Comparison of ENCODE assay signal across 12 cellular contexts in the genomic region with DNA sequence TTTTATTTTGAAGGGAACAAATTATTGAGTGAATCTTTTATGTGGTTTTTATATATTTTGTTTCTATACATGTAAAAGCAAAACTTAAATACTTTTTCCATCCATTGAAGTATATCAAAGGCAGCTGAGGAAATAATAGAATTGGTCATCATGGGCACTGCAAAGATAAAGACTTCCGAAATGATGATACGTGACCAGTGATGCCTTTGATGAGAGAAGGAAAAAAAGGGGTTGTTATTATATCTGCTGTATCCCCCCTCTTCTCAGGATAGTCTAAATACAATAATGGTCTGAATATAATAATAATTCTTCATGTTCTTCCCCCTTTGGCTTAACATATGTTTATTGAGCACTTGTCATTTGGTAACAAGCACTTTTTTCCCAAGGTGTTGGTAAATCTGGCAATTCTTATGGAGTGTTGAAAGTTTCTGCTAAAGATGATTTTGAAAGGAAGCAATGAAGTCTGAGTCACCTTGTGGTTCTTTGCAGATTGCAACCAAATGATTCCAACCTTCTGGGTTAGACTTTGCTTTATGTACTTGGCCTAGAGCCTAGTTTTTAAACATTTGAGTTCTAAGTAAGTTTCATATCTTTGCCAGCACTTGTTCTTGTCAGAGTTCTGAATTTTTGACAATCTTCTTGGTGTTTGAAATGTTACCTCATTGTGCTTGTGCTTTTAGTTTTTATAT.
DNase-seq lines count a peak whose midpoint lies in the region; ATAC-seq, FAIRE-seq and TF ChIP-seq lines count a peak whose summit lies in the region.
"Had no signal": no experiment of that assay in that cellular context is flagged by ENCODE, and none has a peak within 500 bp of the region (broad histone marks: within the 10 kb centered on the region; RNA-seq: fewer than 3 reads in every experiment).

No MANE protein-coding gene starts in this region.

- no peaks in the 10 kb centered on the region for H3K9me3 Mint-ChIP-seq in stimulated activated naive CD8-positive, alpha-beta T cell treated with anti-CD3 and anti-CD28 coated beads, Interleukin-15, amount 100 ng/mL, for 72 hours
- H3K9me3 Mint-ChIP-seq: activated CD4-positive, alpha-beta memory T cell treated with anti-CD3 and anti-CD28 coated beads for 36 hours had no signal

- H3K4me3 Mint-ChIP-seq in stimulated activated naive CD8-positive, alpha-beta T cell treated with anti-CD3 and anti-CD28 coated beads, Interleukin-15, amount 100 ng/mL, for 72 hours, result peak overlapping the region in 1 of 2 donors; percentile 20
- H3K4me3 Mint-ChIP-seq: activated CD4-positive, alpha-beta memory T cell treated with anti-CD3 and anti-CD28 coated beads for 36 hours had no signal

- DNase-seq in stimulated activated naive CD8-positive, alpha-beta T cell treated with anti-CD3 and anti-CD28 coated beads, Interleukin-15, Interleukin-2, amounts not matched to agents 100 U/mL and 50 U/mL, for 24 hours, result no peak
- no peak for DNase-seq in stimulated activated naive CD8-positive, alpha-beta T cell treated with anti-CD3 and anti-CD28 coated beads, Interleukin-15, amount 100 ng/mL, for 72 hours
- DNase-seq in SK-MEL-5 (ENCODE audit: low read depth, low spot score) (peak; percentile 1), fibroblast of the aortic adventitia (ENCODE audit: low read depth) (peak; percentile 92), urothelium cell line (ENCODE audit: low spot score) (peak; percentile 27), NCI-H69 (lab: John Stamatoyannopoulos, UW) (no peak), NCI-H2107 treated with DMSO at 0.1 percent for 48 hours (lab: John Stamatoyannopoulos, UW; ENCODE audit: unreplicated experiment) (no peak)
- DNase-seq in activated CD4-positive, CD25-positive, alpha-beta regulatory T cell (lab: John Stamatoyannopoulos, UW), result no peak
- DNase-seq: activated CD4-positive, alpha-beta memory T cell treated with anti-CD3 and anti-CD28 coated beads for 36 hours; mesendoderm; MM.1S; testis had no signal

- peaks cover 6% of the 10 kb centered on the region for H3K4me1 Mint-ChIP-seq in stimulated activated naive CD8-positive, alpha-beta T cell treated with anti-CD3 and anti-CD28 coated beads, Interleukin-15, amount 100 ng/mL, for 72 hours

- H3K27ac Mint-ChIP-seq in stimulated activated naive CD8-positive, alpha-beta T cell treated with anti-CD3 and anti-CD28 coated beads, Interleukin-15, amount 100 ng/mL, for 72 hours, result peak overlapping the region in 1 of 2 donors; percentile 64
- H3K27ac Mint-ChIP-seq: activated CD4-positive, alpha-beta memory T cell treated with anti-CD3 and anti-CD28 coated beads for 36 hours had no signal

- H3K27me3 Mint-ChIP-seq in stimulated activated naive CD8-positive, alpha-beta T cell treated with anti-CD3 and anti-CD28 coated beads, Interleukin-15, amount 100 ng/mL, for 72 hours, result no peaks in the 10 kb centered on the region
- H3K27me3 Mint-ChIP-seq: activated CD4-positive, alpha-beta memory T cell treated with anti-CD3 and anti-CD28 coated beads for 36 hours had no signal

- FAIRE-seq in urothelium cell line (lab: Jason Lieb, UNC), result no peak

- TF ChIP-seq CTCF in fibroblast of the aortic adventitia (IDR thresholded peaks at IDR 0.05; ENCODE audit: insufficient read depth, low read length), result peak; percentile 29

- H3K4me3 ChIP-seq in fibroblast of the aortic adventitia (ENCODE audit: low read depth, low read length), result no peak overlapping the region
- H3K4me3 ChIP-seq: testis had no signal

- ATAC-seq in stimulated activated naive CD8-positive, alpha-beta T cell treated with anti-CD3 and anti-CD28 coated beads, Interleukin-15, Interleukin-2, amounts not matched to agents 100 U/mL and 50 U/mL, for 24 hours, result peak; percentile 69
- no peak for ATAC-seq in stimulated activated naive CD8-positive, alpha-beta T cell treated with anti-CD3 and anti-CD28 coated beads, Interleukin-15, amount 100 ng/mL, for 72 hours

- in situ Hi-C loops in SK-MEL-5 (cut with HindIII; ENCODE audit: low pct_unique_long_range_greater_than_20kb, low sequenced_read_pairs), result no loop called here

Comparison
In these comparisons a context has a peak if more than half of its experiments do, and no peak if none do; other contexts are left out.
1. DNase-seq: peak in SK-MEL-5 (single experiment), fibroblast of the aortic adventitia (single experiment) and urothelium cell line (single experiment); none in stimulated activated naive CD8-positive, alpha-beta T cell treated with anti-CD3 and anti-CD28 coated beads, Interleukin-15, Interleukin-2, amounts not matched to agents 100 U/mL and 50 U/mL, for 24 hours (single experiment), stimulated activated naive CD8-positive, alpha-beta T cell treated with anti-CD3 and anti-CD28 coated beads, Interleukin-15, amount 100 ng/mL, for 72 hours (0 of 2), NCI-H69 (single experiment), activated CD4-positive, CD25-positive, alpha-beta regulatory T cell (0 of 4) and NCI-H2107 treated with DMSO at 0.1 percent for 48 hours (single experiment).